Comparison of ENCODE assay signal across 1 cellular context in genomic region chr6:25868784-25869183, GRCh38.
TF ChIP-seq lines count a peak whose summit lies in the region.

No MANE protein-coding gene starts in this region.

TF ChIP-seq in K562, 482 proteins besides CTCF, POLR2A, EP300 and RAD21:
- TF ChIP-seq KDM2B (CRISPR knock-in tag; IDR thresholded peaks at IDR 0.05) (no peak), ZNF175 (CRISPR knock-in tag; IDR thresholded peaks at IDR 0.05; ENCODE audit: low read depth) (no peak), PBX2 (CRISPR knock-in tag; IDR thresholded peaks at IDR 0.05; ENCODE audit: low read depth) (0 out of 2 replicates have a peak, but pooled peaks have one; percentile 24), PBX2 (tag; conservative IDR thresholded peaks at IDR 0.05; ENCODE audit: low read depth) (no peak), MXI1 (IDR thresholded peaks at IDR 0.05; ENCODE audit: low read depth, low read length) (no peak), FOXO4 (CRISPR knock-in tag; IDR thresholded peaks at IDR 0.05) (no peak), KDM1A (IDR thresholded peaks at IDR 0.05) (no peak)
